In genomic region chr5:160360310-160360709, GRCh38 we compare ENCODE assay signal across 34 cellular contexts. TPM values are rescaled to one million over a fixed set of nuclear protein-coding genes. Genes with fewer than 3 reads are reported as not detected.
DNase-seq lines count a peak whose midpoint lies in the region; ATAC-seq and TF ChIP-seq lines count a peak whose summit lies in the region.
"Had no signal": no experiment of that assay in that cellular context is flagged by ENCODE, and none has a peak within 500 bp of the region (broad histone marks: within the 10 kb centered on the region; RNA-seq: fewer than 3 reads in every experiment).

No MANE protein-coding gene starts in this region.

- H3K9me3 Mint-ChIP-seq in H9, result no peaks in the 10 kb centered on the region
- H3K9me3 Mint-ChIP-seq: activated B cell treated with CpG ODN at 0.5 μM for 24 hours; activated naive CD4-positive, alpha-beta T cell treated with anti-CD3 and anti-CD28 coated beads, Interleukin-2, amount 10 ng/mL, durations not matched to agents 7 days and 5 days; activated T-helper 1 cell treated with anti-CD3 and anti-CD28 coated beads, Interleukin-12 subunit alpha, Interleukin-12 subunit beta, Interleukin-2, Interleukin-4 antibody, amounts not matched to agents 30 ng/mL and 10 ng/mL and 1 ng/mL, durations not matched to agents 14 hours and 24 hours and 36 hours; immature natural killer cell; mesothelial cell of epicardium; naive B cell had no signal

- no peak overlapping the region for H2BK120ac ChIP-seq in H9 (ENCODE audit: low read depth, low read length, poor library complexity, severe bottlenecking)
- no peak overlapping the region for H2BK120ac ChIP-seq in mesendoderm (ENCODE audit: low read depth, low read length)

- H3T11ph ChIP-seq in H9 (ENCODE audit: low read length), result no peak overlapping the region

- H4K20me1 ChIP-seq in H9 (ENCODE audit: control insufficient read depth, insufficient read depth, insufficient read length), result no peaks in the 10 kb centered on the region

- H3K9me3 ChIP-seq in H9 (ENCODE audit: control insufficient read depth, low read depth, low read length) (no peaks in the 10 kb centered on the region), tibial nerve (no peaks in the 10 kb centered on the region), esophagus muscularis mucosa (no peaks in the 10 kb centered on the region)
- H3K9me3 ChIP-seq: colonic mucosa, gastrocnemius medialis, ovary had no signal

- no peak overlapping the region for H2BK12ac ChIP-seq in H9 (ENCODE audit: insufficient read length, low read depth, low read length)

- no peak overlapping the region for H3K27ac Mint-ChIP-seq in H9
- H3K27ac Mint-ChIP-seq: activated B cell treated with CpG ODN at 0.5 μM for 24 hours; activated naive CD4-positive, alpha-beta T cell treated with anti-CD3 and anti-CD28 coated beads, Interleukin-2, amount 10 ng/mL, durations not matched to agents 7 days and 5 days; activated T-helper 1 cell treated with anti-CD3 and anti-CD28 coated beads, Interleukin-12 subunit alpha, Interleukin-12 subunit beta, Interleukin-2, Interleukin-4 antibody, amounts not matched to agents 30 ng/mL and 10 ng/mL and 1 ng/mL, durations not matched to agents 14 hours and 24 hours and 36 hours; immature natural killer cell; naive B cell had no signal

- no peak overlapping the region for H3K18ac ChIP-seq in H9 (ENCODE audit: insufficient read length, low read depth, low read length)
- no peak overlapping the region for H3K18ac ChIP-seq in mesendoderm (ENCODE audit: low read length)

- H4K5ac ChIP-seq in H9 (ENCODE audit: insufficient read length, low read depth, low read length) (no peak overlapping the region), mesendoderm (ENCODE audit: low read length) (no peak overlapping the region)

- H3K4me3 Mint-ChIP-seq in H9, result no peak overlapping the region
- H3K4me3 Mint-ChIP-seq: activated B cell treated with CpG ODN at 0.5 μM for 24 hours; activated naive CD4-positive, alpha-beta T cell treated with anti-CD3 and anti-CD28 coated beads, Interleukin-2, amount 10 ng/mL, durations not matched to agents 7 days and 5 days; activated T-helper 1 cell treated with anti-CD3 and anti-CD28 coated beads, Interleukin-12 subunit alpha, Interleukin-12 subunit beta, Interleukin-2, Interleukin-4 antibody, amounts not matched to agents 30 ng/mL and 10 ng/mL and 1 ng/mL, durations not matched to agents 14 hours and 24 hours and 36 hours; immature natural killer cell; mesothelial cell of epicardium; naive B cell had no signal

- WGBS in H9 (ENCODE audit: extremely low coverage, insufficient read length, low lambda C conversion rate), result no CpG with 5 or more reads among the region's 3 CpGs
- no CpG with 5 or more reads among the region's 3 CpGs for WGBS in mesendoderm (ENCODE audit: extremely low coverage, insufficient coverage, low lambda C conversion rate)
- WGBS in tibial nerve, 2 donors, result 66 to 69% methylated on average over 3 of the region's 3 CpGs
- 80% methylated on average over 3 of the region's 3 CpGs for WGBS in esophagus muscularis mucosa

- H3K4ac ChIP-seq in H9 (ENCODE audit: low read depth, low read length) (no peak overlapping the region), mesendoderm (ENCODE audit: low read depth, low read length) (no peak overlapping the region)

- H3K27me3 Mint-ChIP-seq in H9 (ENCODE audit: low read depth), result peaks cover 3% of the 10 kb centered on the region

- H3K56ac ChIP-seq in H9 (ENCODE audit: insufficient read length, low read depth, low read length) (no peak overlapping the region), mesendoderm (ENCODE audit: low read length) (peak overlapping the region; percentile 56)

- H3K9ac ChIP-seq in H9 (ENCODE audit: extremely low read depth, insufficient read length, low read length), result no peak overlapping the region
- no peak overlapping the region for H3K9ac ChIP-seq in mesendoderm (ENCODE audit: low read length)

- H2BK15ac ChIP-seq in H9 (ENCODE audit: low read depth, low read length), result no peak overlapping the region
- H2BK15ac ChIP-seq in mesendoderm (replicated peaks; ENCODE audit: low read depth), result no peak overlapping the region

- H3K4me1 ChIP-seq in H9 (ENCODE audit: insufficient read depth, low read length), result 0 out of 2 replicates have a peak, but pooled peaks cover 2% of the 10 kb centered on the region
- H3K4me1 ChIP-seq in mesendoderm (ENCODE audit: control insufficient read depth, low read depth, low read length), result peaks cover 5% of the 10 kb centered on the region
- H3K4me1 ChIP-seq in tibial nerve, result peaks cover 0 to 56% (median 13%) of the 10 kb centered on the region in 4 donors
- peaks cover 33 to 49% (median 49%) of the 10 kb centered on the region in 4 donors for H3K4me1 ChIP-seq in esophagus muscularis mucosa
- H3K4me1 ChIP-seq: colonic mucosa had no signal

- no peaks in the 10 kb centered on the region for H3K27me3 ChIP-seq in H9 (ENCODE audit: insufficient read depth, low read length)
- no peaks in the 10 kb centered on the region for H3K27me3 ChIP-seq in mesendoderm (ENCODE audit: insufficient read depth, low read length, poor library complexity)
- no peaks in the 10 kb centered on the region for H3K27me3 ChIP-seq in tibial nerve
- no peaks in the 10 kb centered on the region for H3K27me3 ChIP-seq in esophagus muscularis mucosa
- H3K27me3 ChIP-seq: colonic mucosa, gastrocnemius medialis, ovary had no signal

- no peak overlapping the region for H3K27ac ChIP-seq in H9 (ENCODE audit: insufficient read length, low read depth, low read length)
- H3K27ac ChIP-seq in coronary artery, result peak overlapping the region; percentile 55 to 81
- H3K27ac ChIP-seq in mesendoderm (ENCODE audit: low read depth, low read length), result no peak overlapping the region
- peak overlapping the region in 3 of 4 donors; percentile 2 to 73 (median 35) for H3K27ac ChIP-seq in tibial nerve
- peak overlapping the region in 1 of 4 donors; percentile 37 for H3K27ac ChIP-seq in esophagus muscularis mucosa (replicated peaks in 1 of 4)
- H3K27ac ChIP-seq: C4-2B, colonic mucosa, gastrocnemius medialis, ovary had no signal

- no peak overlapping the region for H2BK20ac ChIP-seq in H9 (ENCODE audit: low read depth, low read length, poor library complexity, severe bottlenecking)

- intact Hi-C loops in esophagus muscularis mucosa (cut with DNase I), result no loop called here

- peaks cover 9 to 23% of the 10 kb centered on the region in 2 experiments for H3K4me1 Mint-ChIP-seq in H9
- H3K4me1 Mint-ChIP-seq: activated B cell treated with CpG ODN at 0.5 μM for 24 hours; activated naive CD4-positive, alpha-beta T cell treated with anti-CD3 and anti-CD28 coated beads, Interleukin-2, amount 10 ng/mL, durations not matched to agents 7 days and 5 days; immature natural killer cell; naive B cell had no signal

- no peak overlapping the region for H4K8ac ChIP-seq in H9 (replicated peaks; ENCODE audit: insufficient read length, low read depth, low read length)
- no peak overlapping the region for H4K8ac ChIP-seq in mesendoderm (ENCODE audit: low read depth, low read length)

- H2BK5ac ChIP-seq in H9 (ENCODE audit: insufficient read length, low read length) (no peak overlapping the region), mesendoderm (ENCODE audit: low read length) (no peak overlapping the region)

- H3K23ac ChIP-seq in H9 (ENCODE audit: insufficient read length, low read depth, low read length) (no peak overlapping the region), mesendoderm (ENCODE audit: low read length) (no peak overlapping the region)

- no peaks in the 10 kb centered on the region for H3K23me2 ChIP-seq in H9 (ENCODE audit: insufficient read length, low read depth, low read length, poor library complexity, severe bottlenecking)

- ATAC-seq in stimulated activated naive CD8-positive, alpha-beta T cell treated with anti-CD3 and anti-CD28 coated beads, Interleukin-15, Interleukin-2, amounts not matched to agents 100 U/mL and 50 U/mL, for 24 hours, result no peak
- ATAC-seq: gastrocnemius medialis, left ventricle myocardium superior had no signal

- H3K79me1 ChIP-seq in H9 (ENCODE audit: insufficient read depth, low read depth, low read length, poor library complexity, severe bottlenecking), result no peaks in the 10 kb centered on the region
- no peaks in the 10 kb centered on the region for H3K79me1 ChIP-seq in mesendoderm (ENCODE audit: low read length)

- TF ChIP-seq CTCF in H9 (conservative IDR thresholded peaks at IDR 0.05) (peak; percentile 48), coronary artery (IDR thresholded peaks at IDR 0.05) (no peak), tibial nerve (IDR thresholded peaks at IDR 0.05) (no peak), esophagus muscularis mucosa (IDR thresholded peaks at IDR 0.05) (no peak)

- no peaks in the 10 kb centered on the region for H3K36me3 Mint-ChIP-seq in H9 (ENCODE audit: insufficient read depth in 1 of 3, low read depth in 3 of 3)
- H3K36me3 Mint-ChIP-seq: activated naive CD4-positive, alpha-beta T cell treated with anti-CD3 and anti-CD28 coated beads, Interleukin-2, amount 10 ng/mL, durations not matched to agents 7 days and 5 days; immature natural killer cell; mesothelial cell of epicardium; naive B cell had no signal

- no peak overlapping the region for H2AK5ac ChIP-seq in H9 (ENCODE audit: insufficient read length, low read length)
- H2AK5ac ChIP-seq in mesendoderm (ENCODE audit: low read length), result no peak overlapping the region

- no peaks in the 10 kb centered on the region for H3K79me2 ChIP-seq in H9 (ENCODE audit: insufficient read depth, low read length)
- H3K79me2 ChIP-seq in mesendoderm (ENCODE audit: control insufficient read depth, insufficient read depth, low read length), result no peaks in the 10 kb centered on the region

- H3K36me3 ChIP-seq in mesendoderm (ENCODE audit: control insufficient read depth, insufficient read depth, low read length) (no peaks in the 10 kb centered on the region), tibial nerve (no peaks in the 10 kb centered on the region), esophagus muscularis mucosa (no peaks in the 10 kb centered on the region)
- H3K36me3 ChIP-seq: colonic mucosa, gastrocnemius medialis, ovary had no signal

- TF ChIP-seq EP300 in tibial nerve (IDR thresholded peaks at IDR 0.05), result no peak
- no peak for TF ChIP-seq EP300 in esophagus muscularis mucosa (IDR thresholded peaks at IDR 0.05)

- no peak overlapping the region for H4K91ac ChIP-seq in H9 (ENCODE audit: insufficient read length, low read depth, low read length)

- H3K4me2 ChIP-seq in H9 (ENCODE audit: insufficient read depth, insufficient read length, low read length) (no peak overlapping the region), mesendoderm (ENCODE audit: low read length) (no peak overlapping the region)

- DNase-seq in H9, result peak; percentile 33
- DNase-seq in coronary artery (ENCODE audit: low spot score), result no peak
- peak; percentile 29 for DNase-seq in mesendoderm
- DNase-seq in tibial nerve (ENCODE audit: low spot score in 2 of 2), result no peak
- DNase-seq in HUDEP-2 (lab: John Stamatoyannopoulos, UW; ENCODE audit: unreplicated experiment in 76 of 76), result no peak
- DNase-seq in esophagus muscularis mucosa (ENCODE audit: extremely low spot score), result no peak
- no peak for DNase-seq in stimulated activated naive CD8-positive, alpha-beta T cell treated with anti-CD3 and anti-CD28 coated beads, Interleukin-15, Interleukin-2, amounts not matched to agents 100 U/mL and 50 U/mL, for 24 hours
- DNase-seq in NOMO-1 treated with DMSO at 0.1 percent for 48 hours (lab: John Stamatoyannopoulos, UW; ENCODE audit: unreplicated experiment), result no peak
- DNase-seq: activated B cell treated with CpG ODN at 0.5 μM for 24 hours; activated CD8-positive, alpha-beta memory T cell treated with anti-CD3 and anti-CD28 coated beads, Interleukin-2, amount 50 U/mL, for 4 hours; activated naive CD4-positive, alpha-beta T cell treated with anti-CD3 and anti-CD28 coated beads, Interleukin-2, amount 10 ng/mL, durations not matched to agents 7 days and 5 days; amniotic stem cell; DND-41; effector memory CD4-positive, alpha-beta T cell; gastrocnemius medialis; hippocampal formation; immature natural killer cell; IMR-90; left ventricle myocardium superior; naive B cell; NCI-H1092; NCI-H187; NCI-H526; NK-92 treated with Interleukin-12 subunit alpha and Interleukin-12 subunit beta, amount 100 ng/mL, for 24 hours; ovary; retina; SIG-M5; stimulated activated CD4-positive, alpha-beta T cell treated with anti-CD3 and anti-CD28 coated beads, Interleukin-2, amount 100 ng/mL, for 24 hours; SW 1271; T1000 had no signal

- H3K14ac ChIP-seq in H9 (ENCODE audit: insufficient read depth, low read length), result no peak overlapping the region

- TF ChIP-seq POLR2A in tibial nerve (IDR thresholded peaks at IDR 0.05) (no peak), esophagus muscularis mucosa (IDR thresholded peaks at IDR 0.05; ENCODE audit: low read depth) (no peak)

- H3K4me3 ChIP-seq in coronary artery, result no peak overlapping the region
- H3K4me3 ChIP-seq in mesendoderm (ENCODE audit: low read length), result no peak overlapping the region
- H3K4me3 ChIP-seq in tibial nerve, result no peak overlapping the region
- no peak overlapping the region for H3K4me3 ChIP-seq in esophagus muscularis mucosa
- H3K4me3 ChIP-seq: colonic mucosa, gastrocnemius medialis, ovary had no signal

- H2AFZ ChIP-seq in H9 (ENCODE audit: low read length), result no peak overlapping the region

RNA-seq across cellular contexts. Expression of gene C1QTNF2, which starts 10.1 kb away (rescaled TPM):
- 0.53 and 0.59 TPM in 2 replicates for total RNA-seq in H9 (2021)
- polyA plus RNA-seq in mesendoderm (2013, experiment 1 of 2), result 0.35 TPM
- 0.38 TPM for polyA plus RNA-seq in mesendoderm (2013, experiment 2 of 2)
- 1 to 10 TPM; 1.5 to 5.7 (median 3.3) TPM for total RNA-seq in tibial nerve
- 1 to 10 TPM; 1.3 to 2.9 (median 2.5) TPM for total RNA-seq in esophagus muscularis mucosa
- total RNA-seq: activated B cell treated with CpG ODN at 0.5 μM for 24 hours; activated T-helper 1 cell treated with anti-CD3 and anti-CD28 coated beads, Interleukin-12 subunit alpha, Interleukin-12 subunit beta, Interleukin-2, Interleukin-4 antibody, amounts not matched to agents 30 ng/mL and 10 ng/mL and 1 ng/mL, durations not matched to agents 14 hours and 24 hours and 36 hours had no signal
- polyA plus RNA-seq: immature natural killer cell had no signal

RNA-seq across cellular contexts. Expression of gene FAM200C, which starts 39.5 kb away (rescaled TPM):
- total RNA-seq in H9 (2021), result 3.9 and 4.3 TPM in 2 replicates
- polyA plus RNA-seq in mesendoderm (2013, experiment 1 of 2), result 1.0 TPM
- 0.97 TPM for polyA plus RNA-seq in mesendoderm (2013, experiment 2 of 2)
- total RNA-seq in tibial nerve, result 10 to 100 TPM in 1 of 4 donors, 1 to 10 TPM in 3; 5.7 to 12.5 (median 7.1) TPM
- 1 to 10 TPM; 3.0 to 9.6 (median 5.8) TPM for total RNA-seq in esophagus muscularis mucosa

RNA-seq across cellular contexts. Expression of gene CCNJL, which starts 47.9 kb away (rescaled TPM):
- total RNA-seq in H9 (2021), result 26.9 and 29.7 TPM in 2 replicates
- polyA plus RNA-seq in mesendoderm (2013, experiment 1 of 2), result 15.1 TPM
- polyA plus RNA-seq in mesendoderm (2013, experiment 2 of 2), result 16.2 TPM
- total RNA-seq in tibial nerve, result 1 to 10 TPM in 1 of 4 donors, under 1 TPM in 2, not detected in 1; 0.44 to 1.5 (median 0.63) TPM
- total RNA-seq in esophagus muscularis mucosa, result 1 to 10 TPM in 3 of 4 donors, under 1 TPM in 1; 0.83 to 2.5 (median 1.3) TPM
- total RNA-seq: activated T-helper 1 cell treated with anti-CD3 and anti-CD28 coated beads, Interleukin-12 subunit alpha, Interleukin-12 subunit beta, Interleukin-2, Interleukin-4 antibody, amounts not matched to agents 30 ng/mL and 10 ng/mL and 1 ng/mL, durations not matched to agents 14 hours and 24 hours and 36 hours had no signal

RNA-seq across cellular contexts. Expression of gene SLU7, which starts 58.6 kb away (rescaled TPM):
- total RNA-seq in H9 (2021) (33.3 and 40.4 TPM in 2 replicates), tibial nerve (10 to 100 TPM; 68.2 to 76.8 (median 71.1) TPM), esophagus muscularis mucosa (10 to 100 TPM; 43.5 to 82.0 (median 69.5) TPM)
- 37.2 TPM for polyA plus RNA-seq in mesendoderm (2013, experiment 1 of 2)
- polyA plus RNA-seq in mesendoderm (2013, experiment 2 of 2), result 36.5 TPM

Comparison
In these comparisons a context has a peak if more than half of its experiments do, and no peak if none do; other contexts are left out.
1. DNase-seq: peak in H9 (single experiment) and mesendoderm (single experiment); none in coronary artery (single experiment), tibial nerve (0 of 2), HUDEP-2 (0 of 76), esophagus muscularis mucosa (single experiment), stimulated activated naive CD8-positive, alpha-beta T cell treated with anti-CD3 and anti-CD28 coated beads, Interleukin-15, Interleukin-2, amounts not matched to agents 100 U/mL and 50 U/mL, for 24 hours (single experiment) and NOMO-1 treated with DMSO at 0.1 percent for 48 hours (single experiment).
2. H3K27ac ChIP-seq: peak in coronary artery (2 of 2) and tibial nerve (3 of 4); none in H9 (single experiment) and mesendoderm (single experiment).